In the genomic region with DNA sequence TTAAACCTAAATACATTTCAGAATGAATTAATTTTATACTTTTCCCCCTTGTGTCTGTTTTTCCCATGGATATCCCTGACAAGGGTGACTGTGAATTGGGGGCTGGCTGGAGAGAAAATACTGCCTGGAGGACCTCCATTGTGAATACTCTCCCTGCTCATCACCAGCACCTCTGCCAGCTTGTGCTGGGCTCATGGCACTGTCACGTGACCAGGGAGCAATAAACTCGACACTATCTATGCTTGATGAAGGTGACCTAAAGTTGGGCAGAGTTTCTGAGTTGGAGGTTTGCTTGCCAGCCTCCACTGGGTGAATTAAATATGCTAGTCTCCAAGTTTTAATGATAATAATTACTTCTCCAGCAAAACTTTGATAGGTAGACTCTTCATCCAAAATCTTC, we compare ENCODE assay signal across 30 cellular contexts.
"Had no signal": no experiment of that assay in that cellular context is flagged by ENCODE, and none has a peak within 500 bp of the region (broad histone marks: within the 10 kb centered on the region; RNA-seq: fewer than 3 reads in every experiment).

No MANE protein-coding gene starts in this region.

- H3K4me3 ChIP-seq: ascending aorta, cardiac muscle cell had no signal

- H3K36me3 ChIP-seq: ascending aorta, cardiac muscle cell had no signal

- H3K9me3 ChIP-seq: ascending aorta had no signal

- H3K27me3 ChIP-seq: ascending aorta, cardiac muscle cell had no signal

- FAIRE-seq: bronchial epithelial cell, TTC549 had no signal

- H3K4me1 ChIP-seq: ascending aorta had no signal

- H3K27ac ChIP-seq: ascending aorta, cardiac muscle cell, VCaP had no signal

- ATAC-seq: activated CD4-positive, alpha-beta T cell treated with anti-CD3 and anti-CD28 coated beads for 36 hours; activated CD4-positive, CD25-positive, alpha-beta regulatory T cell treated with anti-CD3 and anti-CD28 coated beads, Interleukin-2, amount 50 U/mL, for 24 hours; activated CD8-positive, alpha-beta memory T cell treated with anti-CD3 and anti-CD28 coated beads, Interleukin-2, amount 10 ng/mL, durations not matched to agents 7 days and 5 days; activated CD8-positive, alpha-beta T cell treated with anti-CD3 and anti-CD28 coated beads, Interleukin-2, amount 10 ng/mL, durations not matched to agents 7 days and 5 days; activated naive CD8-positive, alpha-beta T cell treated with anti-CD3 and anti-CD28 coated beads, Interleukin-2, amount 50 U/mL, for 24 hours had no signal

- DNase-seq: activated CD4-positive, alpha-beta memory T cell treated with anti-CD3 and anti-CD28 coated beads, Interleukin-2, amount 10 ng/mL, durations not matched to agents 7 days and 5 days; activated CD4-positive, alpha-beta T cell treated with anti-CD3 and anti-CD28 coated beads for 1 hour; activated CD4-positive, alpha-beta T cell treated with anti-CD3 and anti-CD28 coated beads for 36 hours; activated CD4-positive, alpha-beta T cell treated with anti-CD3 and anti-CD28 coated beads for 48 hours; activated CD4-positive, alpha-beta T cell treated with anti-CD3 and anti-CD28 coated beads, Interleukin-2, amount 10 ng/mL, durations not matched to agents 7 days and 5 days; activated CD4-positive, alpha-beta T cell treated with anti-CD3 and anti-CD28 coated beads, Interleukin-2, amount 50 U/mL, for 48 hours; activated CD4-positive, CD25-positive, alpha-beta regulatory T cell; activated CD8-positive, alpha-beta memory T cell treated with anti-CD3 and anti-CD28 coated beads for 24 hours; activated CD8-positive, alpha-beta memory T cell treated with anti-CD3 and anti-CD28 coated beads, Interleukin-2, amount 10 ng/mL, durations not matched to agents 7 days and 5 days; activated CD8-positive, alpha-beta memory T cell treated with anti-CD3 and anti-CD28 coated beads, Interleukin-2, amount 50 U/mL, for 48 hours; activated CD8-positive, alpha-beta T cell treated with anti-CD3 and anti-CD28 coated beads, Interleukin-2, amount 10 ng/mL, durations not matched to agents 7 days and 5 days; activated effector memory CD4-positive, alpha-beta T cell treated with Interleukin-2 at 50 U/mL for 16 hours; activated gamma-delta T cell; activated naive CD4-positive, alpha-beta T cell treated with anti-CD3 and anti-CD28 coated beads, Interleukin-2, amount 10 ng/mL, durations not matched to agents 7 days and 5 days; activated naive CD4-positive, alpha-beta T cell treated with Interleukin-2 at 50 U/mL for 16 hours; activated naive CD8-positive, alpha-beta T cell treated with anti-CD3 and anti-CD28 coated beads, Interleukin-2, amount 10 ng/mL, durations not matched to agents 7 days and 5 days; activated naive CD8-positive, alpha-beta T cell treated with anti-CD3 and anti-CD28 coated beads, Interleukin-2, amount 50 U/mL, for 24 hours; activated T-cell treated with anti-CD3 and anti-CD28 coated beads, Interleukin-2, amount 50 U/mL, for 24 hours; activated T-cell treated with anti-CD3 and anti-CD28 coated beads, Interleukin-2, amount 50 U/mL, for 48 hours; anterior cingulate cortex; caudate nucleus; cerebellar nuclear complex; T-helper 2 cell; T-helper 9 cell had no signal
